ENCODE assay signal across 8 cellular contexts in the genomic region with DNA sequence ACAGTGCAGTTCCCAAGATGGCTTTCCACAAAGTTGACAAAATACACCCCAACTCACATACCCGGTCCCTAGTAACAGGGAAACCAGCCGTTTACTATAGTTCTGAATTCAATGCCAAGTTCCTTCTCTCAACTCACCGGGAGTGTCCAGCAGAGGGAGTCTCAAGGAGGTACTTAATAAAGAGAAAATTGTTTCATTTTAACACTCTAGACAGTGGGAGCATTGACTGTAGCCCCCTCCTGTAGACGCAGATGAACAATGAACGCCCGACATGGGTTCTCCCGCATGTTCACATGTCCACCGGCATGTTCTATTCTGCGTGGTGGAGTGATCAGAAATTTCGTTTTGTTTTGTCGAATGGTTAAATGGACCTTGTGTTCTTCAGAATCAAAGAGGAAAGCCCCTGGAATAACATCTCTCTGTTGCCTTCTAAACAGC. TPM values are rescaled to one million over a fixed set of nuclear protein-coding genes. Genes with fewer than 3 reads are reported as not detected.
DNase-seq lines count a peak whose midpoint lies in the region; ATAC-seq lines count a peak whose summit lies in the region.

No MANE protein-coding gene starts in this region.

- peak overlapping the region; percentile 23 for H3K27ac Mint-ChIP-seq in activated CD8-positive, alpha-beta T cell treated with anti-CD3 and anti-CD28 coated beads, Interleukin-2, amount 10 ng/mL, durations not matched to agents 7 days and 5 days

- peaks cover 16% of the 10 kb centered on the region for H3K36me3 Mint-ChIP-seq in activated CD8-positive, alpha-beta T cell treated with anti-CD3 and anti-CD28 coated beads, Interleukin-2, amount 10 ng/mL, durations not matched to agents 7 days and 5 days (ENCODE audit: low read depth)

- ATAC-seq in HG03342 (IDR thresholded peaks at IDR 0.05; ENCODE audit: unreplicated experiment): peak; percentile 33
- peak; percentile 48 for ATAC-seq in activated CD8-positive, alpha-beta T cell treated with anti-CD3 and anti-CD28 coated beads, Interleukin-2, amount 10 ng/mL, durations not matched to agents 7 days and 5 days

- peak; percentile 32 for DNase-seq in GDM1 (lab: John Stamatoyannopoulos, UW)
- peak; percentile 75 for DNase-seq in NCI-H748 (lab: John Stamatoyannopoulos, UW; ENCODE audit: unreplicated experiment)
- DNase-seq in activated CD8-positive, alpha-beta T cell treated with anti-CD3 and anti-CD28 coated beads, Interleukin-2, amount 10 ng/mL, durations not matched to agents 7 days and 5 days: peak; percentile 79
- DNase-seq in epidermal melanocyte (ENCODE audit: insufficient read length, low spot score): peak; percentile 84
- DNase-seq in midbrain (lab: John Stamatoyannopoulos, UW): peak; percentile 82
- peak; percentile 17 to 59 (median 26) for DNase-seq in stimulated activated naive CD4-positive, alpha-beta T cell (lab: John Stamatoyannopoulos, UW)
- DNase-seq in mesenteric fat pad (ENCODE audit: low spot score): no peak

- POLR2A ChIA-PET in activated CD8-positive, alpha-beta T cell treated with anti-CD3 and anti-CD28 coated beads, Interleukin-2, amount 10 ng/mL, durations not matched to agents 7 days and 5 days (lab: Charles Lee): no interaction called here

- CTCF ChIA-PET in activated CD8-positive, alpha-beta T cell treated with anti-CD3 and anti-CD28 coated beads, Interleukin-2, amount 10 ng/mL, durations not matched to agents 7 days and 5 days (lab: Charles Lee): no interaction called here

- peak overlapping the region; percentile 94 for H3K4me3 Mint-ChIP-seq in activated CD8-positive, alpha-beta T cell treated with anti-CD3 and anti-CD28 coated beads, Interleukin-2, amount 10 ng/mL, durations not matched to agents 7 days and 5 days

- H3K9me3 Mint-ChIP-seq in activated CD8-positive, alpha-beta T cell treated with anti-CD3 and anti-CD28 coated beads, Interleukin-2, amount 10 ng/mL, durations not matched to agents 7 days and 5 days (ENCODE audit: insufficient read depth): no peaks in the 10 kb centered on the region

- H3K27me3 Mint-ChIP-seq in activated CD8-positive, alpha-beta T cell treated with anti-CD3 and anti-CD28 coated beads, Interleukin-2, amount 10 ng/mL, durations not matched to agents 7 days and 5 days (ENCODE audit: low read depth): peaks cover 12% of the 10 kb centered on the region

- H3K4me1 Mint-ChIP-seq in activated CD8-positive, alpha-beta T cell treated with anti-CD3 and anti-CD28 coated beads, Interleukin-2, amount 10 ng/mL, durations not matched to agents 7 days and 5 days (ENCODE audit: low read depth): peaks cover 48% of the 10 kb centered on the region

RNA-seq across cellular contexts. Expression of a gene that starts 1.9 kb away (rescaled TPM):
- total RNA-seq in activated CD8-positive, alpha-beta T cell treated with anti-CD3 and anti-CD28 coated beads, Interleukin-2, amount 10 ng/mL, durations not matched to agents 7 days and 5 days: 10 to 100 TPM; 17.0 to 17.2 TPM
- 217 TPM for total RNA-seq in mesenteric fat pad

RNA-seq across cellular contexts. Expression of a gene that starts 53.2 kb away (rescaled TPM):
- total RNA-seq in activated CD8-positive, alpha-beta T cell treated with anti-CD3 and anti-CD28 coated beads, Interleukin-2, amount 10 ng/mL, durations not matched to agents 7 days and 5 days: 1 to 10 TPM; 1.6 to 2.0 TPM
- total RNA-seq in mesenteric fat pad: 35.2 TPM

Comparison
In these comparisons a context has a peak if more than half of its experiments do, and no peak if none do; other contexts are left out.
1. RNA of a gene that starts 1.9 kb away (total RNA-seq): 217 TPM in mesenteric fat pad (single experiment); 17.0 to 17.2 TPM in activated CD8-positive, alpha-beta T cell treated with anti-CD3 and anti-CD28 coated beads, Interleukin-2, amount 10 ng/mL, durations not matched to agents 7 days and 5 days; every median in the first group is over 10 times any median in the second.
2. RNA of a gene that starts 53.2 kb away (total RNA-seq): 35.2 TPM in mesenteric fat pad (single experiment); 1.6 to 2.0 TPM in activated CD8-positive, alpha-beta T cell treated with anti-CD3 and anti-CD28 coated beads, Interleukin-2, amount 10 ng/mL, durations not matched to agents 7 days and 5 days; every median in the first group is over 10 times any median in the second.